ENCODE assay signal across 1 cellular context in the genomic region with DNA sequence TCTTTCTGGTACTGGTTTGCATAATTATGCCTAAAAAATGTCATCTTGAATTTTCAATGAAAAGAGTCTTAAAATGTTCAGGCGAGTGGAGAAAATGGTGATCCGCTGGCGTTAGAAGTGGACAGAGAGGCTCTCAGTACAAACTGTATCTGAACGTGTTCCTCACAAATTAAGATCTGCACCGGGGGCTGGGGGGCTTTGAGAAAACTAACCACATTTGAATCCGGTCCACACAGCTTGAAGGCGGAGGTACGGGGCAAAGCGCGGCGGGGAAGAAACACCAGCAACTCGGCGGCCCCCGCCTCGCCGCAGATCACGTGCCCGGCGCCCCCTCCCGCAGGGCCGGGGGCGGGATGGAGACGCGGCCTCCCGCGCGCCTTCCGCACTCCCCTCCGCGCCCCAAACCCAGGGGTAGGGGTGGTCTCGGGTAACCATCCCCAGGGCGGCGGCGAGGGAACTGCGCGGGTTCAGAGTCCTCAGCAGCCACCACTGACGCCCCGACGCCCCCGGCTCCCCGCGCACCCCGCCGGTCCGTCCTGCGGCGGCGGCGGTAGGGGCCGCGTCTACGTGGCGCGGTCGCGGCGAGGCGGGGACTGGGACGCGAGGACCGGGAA.
A peak's percentile ranks its signal among the peaks of the same experiment; 100 is the strongest.
TF ChIP-seq lines count a peak whose summit lies in the region.

No MANE protein-coding gene starts in this region.

TF ChIP-seq in HepG2, 621 proteins besides CTCF, POLR2A, EP300 and RAD21 (continued from another document and continues in another):
- TF ChIP-seq, protein P1, sequence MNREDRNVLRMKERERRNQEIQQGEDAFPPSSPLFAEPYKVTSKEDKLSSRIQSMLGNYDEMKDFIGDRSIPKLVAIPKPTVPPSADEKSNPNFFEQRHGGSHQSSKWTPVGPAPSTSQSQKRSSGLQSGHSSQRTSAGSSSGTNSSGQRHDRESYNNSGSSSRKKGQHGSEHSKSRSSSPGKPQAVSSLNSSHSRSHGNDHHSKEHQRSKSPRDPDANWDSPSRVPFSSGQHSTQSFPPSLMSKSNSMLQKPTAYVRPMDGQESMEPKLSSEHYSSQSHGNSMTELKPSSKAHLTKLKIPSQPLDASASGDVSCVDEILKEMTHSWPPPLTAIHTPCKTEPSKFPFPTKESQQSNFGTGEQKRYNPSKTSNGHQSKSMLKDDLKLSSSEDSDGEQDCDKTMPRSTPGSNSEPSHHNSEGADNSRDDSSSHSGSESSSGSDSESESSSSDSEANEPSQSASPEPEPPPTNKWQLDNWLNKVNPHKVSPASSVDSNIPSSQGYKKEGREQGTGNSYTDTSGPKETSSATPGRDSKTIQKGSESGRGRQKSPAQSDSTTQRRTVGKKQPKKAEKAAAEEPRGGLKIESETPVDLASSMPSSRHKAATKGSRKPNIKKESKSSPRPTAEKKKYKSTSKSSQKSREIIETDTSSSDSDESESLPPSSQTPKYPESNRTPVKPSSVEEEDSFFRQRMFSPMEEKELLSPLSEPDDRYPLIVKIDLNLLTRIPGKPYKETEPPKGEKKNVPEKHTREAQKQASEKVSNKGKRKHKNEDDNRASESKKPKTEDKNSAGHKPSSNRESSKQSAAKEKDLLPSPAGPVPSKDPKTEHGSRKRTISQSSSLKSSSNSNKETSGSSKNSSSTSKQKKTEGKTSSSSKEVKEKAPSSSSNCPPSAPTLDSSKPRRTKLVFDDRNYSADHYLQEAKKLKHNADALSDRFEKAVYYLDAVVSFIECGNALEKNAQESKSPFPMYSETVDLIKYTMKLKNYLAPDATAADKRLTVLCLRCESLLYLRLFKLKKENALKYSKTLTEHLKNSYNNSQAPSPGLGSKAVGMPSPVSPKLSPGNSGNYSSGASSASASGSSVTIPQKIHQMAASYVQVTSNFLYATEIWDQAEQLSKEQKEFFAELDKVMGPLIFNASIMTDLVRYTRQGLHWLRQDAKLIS (CRISPR knock-in tag; IDR thresholded peaks at IDR 0.05) = no peak
- no peak for TF ChIP-seq ZNF160 (CRISPR knock-in tag; IDR thresholded peaks at IDR 0.05)
- TF ChIP-seq NR2C2 (CRISPR knock-in tag; IDR thresholded peaks at IDR 0.05; ENCODE audit: borderline replicate concordance) = peak; percentile 17; the same call in 1 of the 2 replicates
- no peak for TF ChIP-seq KDM5A (IDR thresholded peaks at IDR 0.05; ENCODE audit: borderline replicate concordance, low read length)
- no peak for TF ChIP-seq GPN1 (CRISPR knock-in tag; IDR thresholded peaks at IDR 0.05; ENCODE audit: borderline replicate concordance)
- no peak for TF ChIP-seq TCF12 (IDR thresholded peaks at IDR 0.05)
- TF ChIP-seq TCF12 (CRISPR knock-in tag; IDR thresholded peaks at IDR 0.05) = no peak
- TF ChIP-seq, protein P2, sequence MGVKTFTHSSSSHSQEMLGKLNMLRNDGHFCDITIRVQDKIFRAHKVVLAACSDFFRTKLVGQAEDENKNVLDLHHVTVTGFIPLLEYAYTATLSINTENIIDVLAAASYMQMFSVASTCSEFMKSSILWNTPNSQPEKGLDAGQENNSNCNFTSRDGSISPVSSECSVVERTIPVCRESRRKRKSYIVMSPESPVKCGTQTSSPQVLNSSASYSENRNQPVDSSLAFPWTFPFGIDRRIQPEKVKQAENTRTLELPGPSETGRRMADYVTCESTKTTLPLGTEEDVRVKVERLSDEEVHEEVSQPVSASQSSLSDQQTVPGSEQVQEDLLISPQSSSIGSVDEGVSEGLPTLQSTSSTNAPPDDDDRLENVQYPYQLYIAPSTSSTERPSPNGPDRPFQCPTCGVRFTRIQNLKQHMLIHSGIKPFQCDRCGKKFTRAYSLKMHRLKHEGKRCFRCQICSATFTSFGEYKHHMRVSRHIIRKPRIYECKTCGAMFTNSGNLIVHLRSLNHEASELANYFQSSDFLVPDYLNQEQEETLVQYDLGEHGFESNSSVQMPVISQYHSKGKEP (CRISPR knock-in tag; IDR thresholded peaks at IDR 0.05) = no peak
- no peak for TF ChIP-seq ZMAT3 (CRISPR knock-in tag; conservative IDR thresholded peaks at IDR 0.05)
- TF ChIP-seq LCORL (IDR thresholded peaks at IDR 0.05) = no peak
- TF ChIP-seq LCORL (CRISPR knock-in tag; IDR thresholded peaks at IDR 0.05) = peak; percentile 51; the same call in 1 of the 2 replicates
- peak; percentile 35; the same call in 1 of the 2 replicates for TF ChIP-seq KDM3A (CRISPR knock-in tag; IDR thresholded peaks at IDR 0.05; ENCODE audit: low read depth)
- TF ChIP-seq RFXANK (CRISPR knock-in tag; IDR thresholded peaks at IDR 0.05) = no peak
- TF ChIP-seq SRSF4 (IDR thresholded peaks at IDR 0.05; ENCODE audit: low read depth, low read length, poor library complexity, severe bottlenecking) = no peak
- TF ChIP-seq GABPA (IDR thresholded peaks at IDR 0.05; ENCODE audit: low read depth, low read length) = no peak
- TF ChIP-seq GABPA (CRISPR knock-in tag; IDR thresholded peaks at IDR 0.05; ENCODE audit: low read depth) = no peak
- no peak for TF ChIP-seq ZFP62 (CRISPR knock-in tag; IDR thresholded peaks at IDR 0.05)
- TF ChIP-seq TCF7L2 (IDR thresholded peaks at IDR 0.05; ENCODE audit: low read depth, low read length) = no peak
- no peak for TF ChIP-seq ZNF724P (CRISPR knock-in tag; IDR thresholded peaks at IDR 0.05; ENCODE audit: borderline replicate concordance)
- no peak for TF ChIP-seq MTF2 (CRISPR knock-in tag; IDR thresholded peaks at IDR 0.05; ENCODE audit: borderline replicate concordance)
- no peak for TF ChIP-seq CEBPB (IDR thresholded peaks at IDR 0.05; ENCODE audit: borderline replicate concordance, low read depth, low read length)
- peak; percentile 39; the same call in 1 of the 2 replicates for TF ChIP-seq ZNF446 (CRISPR knock-in tag; IDR thresholded peaks at IDR 0.05)
- TF ChIP-seq IKZF1 (IDR thresholded peaks at IDR 0.05) = no peak
- TF ChIP-seq ZSCAN31 (CRISPR knock-in tag; IDR thresholded peaks at IDR 0.05; ENCODE audit: low read depth) = peak; percentile 31; the same call in 1 of the 2 replicates
- peak; percentile 55; the same call in 1 of the 2 replicates for TF ChIP-seq MAZ (IDR thresholded peaks at IDR 0.05; ENCODE audit: borderline replicate concordance, low read depth, low read length)
- peak; percentile 78 for TF ChIP-seq MAZ (CRISPR knock-in tag; IDR thresholded peaks at IDR 0.05; ENCODE audit: low read depth)
- TF ChIP-seq, protein P3, sequence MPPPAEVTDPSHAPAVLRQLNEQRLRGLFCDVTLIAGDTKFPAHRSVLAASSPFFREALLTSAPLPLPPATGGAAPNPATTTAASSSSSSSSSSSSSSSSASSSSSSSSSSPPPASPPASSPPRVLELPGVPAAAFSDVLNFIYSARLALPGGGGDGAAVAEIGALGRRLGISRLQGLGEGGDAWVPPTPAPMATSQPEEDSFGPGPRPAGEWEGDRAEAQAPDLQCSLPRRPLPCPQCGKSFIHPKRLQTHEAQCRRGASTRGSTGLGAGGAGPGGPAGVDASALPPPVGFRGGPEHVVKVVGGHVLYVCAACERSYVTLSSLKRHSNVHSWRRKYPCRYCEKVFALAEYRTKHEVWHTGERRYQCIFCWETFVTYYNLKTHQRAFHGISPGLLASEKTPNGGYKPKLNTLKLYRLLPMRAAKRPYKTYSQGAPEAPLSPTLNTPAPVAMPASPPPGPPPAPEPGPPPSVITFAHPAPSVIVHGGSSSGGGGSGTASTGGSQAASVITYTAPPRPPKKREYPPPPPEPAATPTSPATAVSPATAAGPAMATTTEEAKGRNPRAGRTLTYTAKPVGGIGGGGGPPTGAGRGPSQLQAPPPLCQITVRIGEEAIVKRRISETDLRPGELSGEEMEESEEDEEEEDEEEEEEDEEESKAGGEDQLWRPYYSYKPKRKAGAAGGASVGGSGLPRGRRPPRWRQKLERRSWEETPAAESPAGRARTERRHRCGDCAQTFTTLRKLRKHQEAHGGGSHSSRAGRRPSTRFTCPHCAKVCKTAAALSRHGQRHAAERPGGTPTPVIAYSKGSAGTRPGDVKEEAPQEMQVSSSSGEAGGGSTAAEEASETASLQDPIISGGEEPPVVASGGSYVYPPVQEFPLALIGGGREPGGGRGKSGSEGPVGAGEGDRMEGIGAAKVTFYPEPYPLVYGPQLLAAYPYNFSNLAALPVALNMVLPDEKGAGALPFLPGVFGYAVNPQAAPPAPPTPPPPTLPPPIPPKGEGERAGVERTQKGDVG (CRISPR knock-in tag; IDR thresholded peaks at IDR 0.05; ENCODE audit: borderline replicate concordance) = no peak
- TF ChIP-seq RFX5 (IDR thresholded peaks at IDR 0.05; ENCODE audit: low read depth, low read length) = no peak
- TF ChIP-seq HOXA9 (CRISPR knock-in tag; IDR thresholded peaks at IDR 0.05; ENCODE audit: borderline replicate concordance) = no peak; the same call in 1 of the 2 replicates
- TF ChIP-seq, protein P4, sequence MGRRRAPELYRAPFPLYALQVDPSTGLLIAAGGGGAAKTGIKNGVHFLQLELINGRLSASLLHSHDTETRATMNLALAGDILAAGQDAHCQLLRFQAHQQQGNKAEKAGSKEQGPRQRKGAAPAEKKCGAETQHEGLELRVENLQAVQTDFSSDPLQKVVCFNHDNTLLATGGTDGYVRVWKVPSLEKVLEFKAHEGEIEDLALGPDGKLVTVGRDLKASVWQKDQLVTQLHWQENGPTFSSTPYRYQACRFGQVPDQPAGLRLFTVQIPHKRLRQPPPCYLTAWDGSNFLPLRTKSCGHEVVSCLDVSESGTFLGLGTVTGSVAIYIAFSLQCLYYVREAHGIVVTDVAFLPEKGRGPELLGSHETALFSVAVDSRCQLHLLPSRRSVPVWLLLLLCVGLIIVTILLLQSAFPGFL (CRISPR knock-in tag; IDR thresholded peaks at IDR 0.05) = no peak
- TF ChIP-seq MBD4 (IDR thresholded peaks at IDR 0.05; ENCODE audit: borderline replicate concordance, low read length) = no peak
- no peak for TF ChIP-seq CCAR2 (optimal IDR thresholded peaks at IDR 0.05; ENCODE audit: low read depth, low read length)
- 0 out of 2 replicates have a peak, but pooled peaks have one; percentile 21 for TF ChIP-seq ZNF747 (CRISPR knock-in tag; IDR thresholded peaks at IDR 0.05; ENCODE audit: borderline replicate concordance)
- no peak for TF ChIP-seq ZNF33A (CRISPR knock-in tag; IDR thresholded peaks at IDR 0.05; ENCODE audit: borderline replicate concordance)
- peak; percentile 29; the same call in 1 of the 2 replicates for TF ChIP-seq TBX2 (CRISPR knock-in tag; IDR thresholded peaks at IDR 0.05; ENCODE audit: borderline replicate concordance)
- no peak for TF ChIP-seq AKAP8 (CRISPR knock-in tag; IDR thresholded peaks at IDR 0.05)
- TF ChIP-seq NFKBIZ (CRISPR knock-in tag; IDR thresholded peaks at IDR 0.05) = no peak
- TF ChIP-seq ELF1 (CRISPR knock-in tag; IDR thresholded peaks at IDR 0.05) = no peak
- TF ChIP-seq ISL2 (CRISPR knock-in tag; IDR thresholded peaks at IDR 0.05) = no peak
- TF ChIP-seq, protein P5, sequence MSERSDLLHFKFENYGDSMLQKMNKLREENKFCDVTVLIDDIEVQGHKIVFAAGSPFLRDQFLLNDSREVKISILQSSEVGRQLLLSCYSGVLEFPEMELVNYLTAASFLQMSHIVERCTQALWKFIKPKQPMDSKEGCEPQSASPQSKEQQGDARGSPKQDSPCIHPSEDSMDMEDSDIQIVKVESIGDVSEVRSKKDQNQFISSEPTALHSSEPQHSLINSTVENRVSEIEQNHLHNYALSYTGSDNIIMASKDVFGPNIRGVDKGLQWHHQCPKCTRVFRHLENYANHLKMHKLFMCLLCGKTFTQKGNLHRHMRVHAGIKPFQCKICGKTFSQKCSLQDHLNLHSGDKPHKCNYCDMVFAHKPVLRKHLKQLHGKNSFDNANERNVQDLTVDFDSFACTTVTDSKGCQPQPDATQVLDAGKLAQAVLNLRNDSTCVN (CRISPR knock-in tag; IDR thresholded peaks at IDR 0.05; ENCODE audit: borderline replicate concordance) = no peak
- TF ChIP-seq SAP130 (CRISPR knock-in tag; IDR thresholded peaks at IDR 0.05; ENCODE audit: low read depth) = peak; percentile 57
- no peak for TF ChIP-seq ZNF781 (CRISPR knock-in tag; IDR thresholded peaks at IDR 0.05; ENCODE audit: borderline replicate concordance, not compliant biosample characterization)
- TF ChIP-seq, protein P6, sequence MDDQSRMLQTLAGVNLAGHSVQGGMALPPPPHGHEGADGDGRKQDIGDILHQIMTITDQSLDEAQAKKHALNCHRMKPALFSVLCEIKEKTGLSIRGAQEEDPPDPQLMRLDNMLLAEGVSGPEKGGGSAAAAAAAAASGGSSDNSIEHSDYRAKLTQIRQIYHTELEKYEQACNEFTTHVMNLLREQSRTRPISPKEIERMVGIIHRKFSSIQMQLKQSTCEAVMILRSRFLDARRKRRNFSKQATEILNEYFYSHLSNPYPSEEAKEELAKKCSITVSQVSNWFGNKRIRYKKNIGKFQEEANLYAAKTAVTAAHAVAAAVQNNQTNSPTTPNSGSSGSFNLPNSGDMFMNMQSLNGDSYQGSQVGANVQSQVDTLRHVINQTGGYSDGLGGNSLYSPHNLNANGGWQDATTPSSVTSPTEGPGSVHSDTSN (CRISPR knock-in tag; IDR thresholded peaks at IDR 0.05; ENCODE audit: borderline replicate concordance) = no peak
- TF ChIP-seq ZNF501 (CRISPR knock-in tag; IDR thresholded peaks at IDR 0.05) = no peak
- no peak for TF ChIP-seq NR3C1 (CRISPR knock-in tag; IDR thresholded peaks at IDR 0.05)
- TF ChIP-seq ZNF451 (CRISPR knock-in tag; IDR thresholded peaks at IDR 0.05) = peak; percentile 24; the same call in 1 of the 2 replicates
- TF ChIP-seq, protein P7, sequence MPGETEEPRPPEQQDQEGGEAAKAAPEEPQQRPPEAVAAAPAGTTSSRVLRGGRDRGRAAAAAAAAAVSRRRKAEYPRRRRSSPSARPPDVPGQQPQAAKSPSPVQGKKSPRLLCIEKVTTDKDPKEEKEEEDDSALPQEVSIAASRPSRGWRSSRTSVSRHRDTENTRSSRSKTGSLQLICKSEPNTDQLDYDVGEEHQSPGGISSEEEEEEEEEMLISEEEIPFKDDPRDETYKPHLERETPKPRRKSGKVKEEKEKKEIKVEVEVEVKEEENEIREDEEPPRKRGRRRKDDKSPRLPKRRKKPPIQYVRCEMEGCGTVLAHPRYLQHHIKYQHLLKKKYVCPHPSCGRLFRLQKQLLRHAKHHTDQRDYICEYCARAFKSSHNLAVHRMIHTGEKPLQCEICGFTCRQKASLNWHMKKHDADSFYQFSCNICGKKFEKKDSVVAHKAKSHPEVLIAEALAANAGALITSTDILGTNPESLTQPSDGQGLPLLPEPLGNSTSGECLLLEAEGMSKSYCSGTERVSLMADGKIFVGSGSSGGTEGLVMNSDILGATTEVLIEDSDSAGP (CRISPR knock-in tag; IDR thresholded peaks at IDR 0.05; ENCODE audit: borderline replicate concordance) = peak; percentile 43; the same call in 1 of the 2 replicates
- TF ChIP-seq, protein P8, sequence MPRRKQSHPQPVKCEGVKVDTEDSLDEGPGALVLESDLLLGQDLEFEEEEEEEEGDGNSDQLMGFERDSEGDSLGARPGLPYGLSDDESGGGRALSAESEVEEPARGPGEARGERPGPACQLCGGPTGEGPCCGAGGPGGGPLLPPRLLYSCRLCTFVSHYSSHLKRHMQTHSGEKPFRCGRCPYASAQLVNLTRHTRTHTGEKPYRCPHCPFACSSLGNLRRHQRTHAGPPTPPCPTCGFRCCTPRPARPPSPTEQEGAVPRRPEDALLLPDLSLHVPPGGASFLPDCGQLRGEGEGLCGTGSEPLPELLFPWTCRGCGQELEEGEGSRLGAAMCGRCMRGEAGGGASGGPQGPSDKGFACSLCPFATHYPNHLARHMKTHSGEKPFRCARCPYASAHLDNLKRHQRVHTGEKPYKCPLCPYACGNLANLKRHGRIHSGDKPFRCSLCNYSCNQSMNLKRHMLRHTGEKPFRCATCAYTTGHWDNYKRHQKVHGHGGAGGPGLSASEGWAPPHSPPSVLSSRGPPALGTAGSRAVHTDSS (CRISPR knock-in tag; conservative IDR thresholded peaks at IDR 0.05) = no peak
- no peak for TF ChIP-seq KLF13 (CRISPR knock-in tag; IDR thresholded peaks at IDR 0.05)
- TF ChIP-seq ZNF678 (CRISPR knock-in tag; IDR thresholded peaks at IDR 0.05) = no peak
- TF ChIP-seq ZNF788 (CRISPR knock-in tag; IDR thresholded peaks at IDR 0.05; ENCODE audit: borderline replicate concordance) = peak; percentile 45; the same call in 1 of the 2 replicates
- TF ChIP-seq GABPB1 (CRISPR knock-in tag; IDR thresholded peaks at IDR 0.05) = peak; percentile 54; the same call in 1 of the 2 replicates
- no peak for TF ChIP-seq ZNF12 (CRISPR knock-in tag; IDR thresholded peaks at IDR 0.05)
- no peak for TF ChIP-seq HMG20B (CRISPR knock-in tag; conservative IDR thresholded peaks at IDR 0.05)
